ENCODE assay signal across 17 cellular contexts in the genomic region with DNA sequence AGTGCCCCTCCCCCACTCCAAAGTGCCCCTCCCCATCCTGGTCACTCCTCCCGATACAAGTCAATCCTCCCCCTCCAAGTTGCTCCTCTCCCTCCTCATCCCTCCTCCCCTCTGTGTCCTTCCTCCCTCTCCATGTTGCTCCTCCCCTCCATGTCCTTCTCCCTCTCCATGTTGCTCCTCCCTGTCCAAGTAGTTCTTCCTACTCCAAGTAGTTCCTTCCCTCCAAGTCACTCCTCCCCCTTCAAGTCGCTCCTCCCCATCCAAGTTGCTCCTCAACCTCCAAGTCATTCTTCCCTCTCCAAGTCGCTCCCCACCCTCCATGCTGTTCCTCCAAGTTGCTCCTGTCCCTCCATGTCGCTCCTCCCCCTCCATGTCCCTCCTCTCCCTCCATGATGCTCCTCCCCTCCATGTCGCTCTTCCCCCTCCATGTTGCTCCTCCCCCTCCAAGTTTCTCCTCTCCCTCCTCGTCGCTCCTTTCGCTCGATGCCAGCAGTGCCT. TPM values are rescaled to one million over a fixed set of nuclear protein-coding genes. Genes with fewer than 3 reads are reported as not detected.
A peak's percentile ranks its signal among the peaks of the same experiment; 100 is the strongest.
DNase-seq lines count a peak whose midpoint lies in the region; ATAC-seq and TF ChIP-seq lines count a peak whose summit lies in the region.
"Had no signal": no experiment of that assay in that cellular context is flagged by ENCODE, and none has a peak within 500 bp of the region (broad histone marks: within the 10 kb centered on the region; RNA-seq: fewer than 3 reads in every experiment).

No MANE protein-coding gene starts in this region.

- H3K36me3 ChIP-seq in CD4-positive, alpha-beta memory T cell (ENCODE audit: insufficient read depth, low read length): peaks cover 4% of the 10 kb centered on the region
- H3K36me3 ChIP-seq in Panc1 (ENCODE audit: control insufficient read depth, insufficient read depth, low read length): no peaks in the 10 kb centered on the region
- peaks cover 0 to 6% (median 0%) of the 10 kb centered on the region in 4 donors for H3K36me3 ChIP-seq in sigmoid colon
- H3K36me3 ChIP-seq: left lung had no signal

- 0 out of 2 replicates have a peak, but pooled peaks have one; percentile 37 for ATAC-seq in Panc1
- ATAC-seq in left ventricle myocardium superior: peak; percentile 75
- no peak for ATAC-seq in HG02885 (IDR thresholded peaks at IDR 0.05; ENCODE audit: poor library complexity, unreplicated experiment)
- ATAC-seq: left lung, natural killer cell had no signal

- no peaks in the 10 kb centered on the region for H3K9me3 ChIP-seq in CD4-positive, alpha-beta memory T cell (ENCODE audit: control insufficient read depth in 1 of 2, low read length in 2 of 2)
- no peaks in the 10 kb centered on the region for H3K9me3 ChIP-seq in Panc1 (ENCODE audit: control insufficient read depth, insufficient read depth, low read depth, low read length)
- no peaks in the 10 kb centered on the region for H3K9me3 ChIP-seq in sigmoid colon
- H3K9me3 ChIP-seq: left lung, SJSA1 had no signal

- no peak for TF ChIP-seq CTCF in Panc1 (IDR thresholded peaks at IDR 0.05)
- TF ChIP-seq CTCF in sigmoid colon (IDR thresholded peaks at IDR 0.05): no peak

- no peaks in the 10 kb centered on the region for H3K4me1 Mint-ChIP-seq in CD4-positive, alpha-beta memory T cell
- H3K4me1 Mint-ChIP-seq: natural killer cell had no signal

- H3K27me3 Mint-ChIP-seq in CD4-positive, alpha-beta memory T cell: no peaks in the 10 kb centered on the region

- no TSS peak for BruUV-seq in Panc1 (replicated peaks; lab: Mats Ljungman, UMichigan)

- no peaks in the 10 kb centered on the region for H3K9me3 Mint-ChIP-seq in CD4-positive, alpha-beta memory T cell
- H3K9me3 Mint-ChIP-seq: natural killer cell had no signal

- no peak overlapping the region for H3K4me3 Mint-ChIP-seq in CD4-positive, alpha-beta memory T cell
- H3K4me3 Mint-ChIP-seq: natural killer cell had no signal

- no peak for TF ChIP-seq EP300 in sigmoid colon (IDR thresholded peaks at IDR 0.05)

- peak overlapping the region in 5 of 7 donors; percentile 12 to 63 (median 52) for H3K27ac Mint-ChIP-seq in CD4-positive, alpha-beta memory T cell
- H3K27ac Mint-ChIP-seq: natural killer cell had no signal

- intact Hi-C loops in CD4-positive, alpha-beta memory T cell (cut with micrococcal nuclease): no loop called here
- intact Hi-C loops in Panc1 (cut with micrococcal nuclease; ENCODE audit: unreplicated experiment): no loop called here
- intact Hi-C loops in left ventricle myocardium superior (cut with micrococcal nuclease): no loop called here
- intact Hi-C loops in sigmoid colon (cut with DNase I): loop anchor here (10.0 kb wide), 1 partner anchor 320 kb away; no protein-coding TSS in a partner anchor

- no peak for DNase-seq in CD4-positive, alpha-beta memory T cell
- DNase-seq in Panc1 (ENCODE audit: low read depth, low spot score) (no peak), left ventricle myocardium superior (peak; percentile 39), sigmoid colon (peak; percentile 76), NCI-H2081 treated with DMSO at 0.1 percent for 48 hours (lab: John Stamatoyannopoulos, UW) (no peak), NCI-H1105 treated with DMSO at 0.1 percent for 48 hours (lab: John Stamatoyannopoulos, UW) (no peak), kidney glomerular epithelial cell (lab: John Stamatoyannopoulos, UW) (no peak)
- DNase-seq: cortex of kidney, EL, erythroblast, left lung, natural killer cell, NCI-H146, retina had no signal

- H3K36me3 Mint-ChIP-seq in CD4-positive, alpha-beta memory T cell: peaks cover 0 to 27% of the 10 kb centered on the region in 2 donors
- H3K36me3 Mint-ChIP-seq: natural killer cell had no signal

- H3K27me3 ChIP-seq in CD4-positive, alpha-beta memory T cell (ENCODE audit: insufficient read depth, low read length): no peaks in the 10 kb centered on the region
- no peaks in the 10 kb centered on the region for H3K27me3 ChIP-seq in Panc1 (ENCODE audit: control insufficient read depth, insufficient read depth, low read length)
- H3K27me3 ChIP-seq in sigmoid colon: no peaks in the 10 kb centered on the region
- H3K27me3 ChIP-seq: left lung, SJSA1 had no signal

- no peak overlapping the region for H3K27ac ChIP-seq in CD4-positive, alpha-beta memory T cell (ENCODE audit: low read depth, low read length)
- H3K27ac ChIP-seq in Panc1 (ENCODE audit: low read length) (no peak overlapping the region), sigmoid colon (no peak overlapping the region)
- H3K27ac ChIP-seq: HL-60, left lung, SJSA1 had no signal

- CTCF ChIA-PET in CD4-positive, alpha-beta memory T cell (lab: Charles Lee; ENCODE audit: partially characterized antibody): interaction anchor here (1.2 kb wide), 1 partner anchor 10 kb away, joined by 4 read pairs; no protein-coding TSS in a partner anchor
- CTCF ChIA-PET in Panc1 (lab: Charles Lee): no interaction called here

- H3K4me1 ChIP-seq in CD4-positive, alpha-beta memory T cell (ENCODE audit: insufficient read depth, low read length): no peaks in the 10 kb centered on the region
- H3K4me1 ChIP-seq in Panc1 (ENCODE audit: control insufficient read depth, insufficient read depth, low read length) (no peaks in the 10 kb centered on the region), sigmoid colon (no peaks in the 10 kb centered on the region)
- H3K4me1 ChIP-seq: SJSA1 had no signal

- in situ Hi-C loops in Panc1 (cut with HindIII; ENCODE audit: low pct_unique_long_range_greater_than_20kb, low sequenced_read_pairs): no loop called here

- 83 to 88% methylated on average over 9 of the region's 9 CpGs for WGBS in sigmoid colon, 2 donors

- POLR2A ChIA-PET in CD4-positive, alpha-beta memory T cell (lab: Charles Lee; ENCODE audit: partially characterized antibody): interaction anchor here (2.8 kb wide), 1 partner anchor 9 kb away, joined by 11 read pairs; the partner anchor contains the start of gene WBP1L
- POLR2A ChIA-PET in Panc1 (lab: Charles Lee): no interaction called here

- H3K4me3 ChIP-seq in CD4-positive, alpha-beta memory T cell (ENCODE audit: low read length in 2 of 2): no peak overlapping the region
- H3K4me3 ChIP-seq in Panc1 (ENCODE audit: low read depth in 2 of 2, low read length in 2 of 2) (no peak overlapping the region), sigmoid colon (no peak overlapping the region)
- H3K4me3 ChIP-seq: left lung, SJSA1 had no signal

- no peak for TF ChIP-seq POLR2A in sigmoid colon (IDR thresholded peaks at IDR 0.05)

RNA-seq across cellular contexts. Expression of gene WBP1L, which starts 8.6 kb away (rescaled TPM):
- total RNA-seq in CD4-positive, alpha-beta memory T cell: 10 to 100 TPM; 39.3 to 41.1 TPM
- 10 to 100 TPM; 25.7 to 34.3 TPM for polyA plus RNA-seq in CD4-positive, alpha-beta memory T cell
- total RNA-seq in Panc1 (2021; ENCODE audit: unreplicated experiment) (91.3 TPM), left ventricle myocardium superior (22.4 TPM), sigmoid colon (100 to 1,000 TPM in 2 of 4 donors, 10 to 100 TPM in 2; 83.8 to 148 (median 115) TPM)
- 99.5 TPM for polyA plus RNA-seq in Panc1 (2012; ENCODE audit: insufficient read length)
- 10 to 100 TPM; 22.9 to 39.3 (median 25.8) TPM for polyA plus RNA-seq in sigmoid colon

RNA-seq across cellular contexts. Expression of gene SFXN2, which starts 20.7 kb away (rescaled TPM):
- total RNA-seq in CD4-positive, alpha-beta memory T cell: 10 to 100 TPM; 20.2 to 21.7 TPM
- polyA plus RNA-seq in CD4-positive, alpha-beta memory T cell: 10 to 100 TPM in 1 of 2 donors, 1 to 10 TPM in 1; 9.5 to 11.4 TPM
- total RNA-seq in Panc1 (2021; ENCODE audit: unreplicated experiment) (11.6 TPM), left ventricle myocardium superior (1.5 TPM), sigmoid colon (1 to 10 TPM in 2 of 4 donors, under 1 TPM in 2; 0.66 to 6.1 (median 1.5) TPM)
- 4.0 TPM for polyA plus RNA-seq in Panc1 (2012; ENCODE audit: insufficient read length)
- polyA plus RNA-seq in sigmoid colon: 10 to 100 TPM in 1 of 3 donors, 1 to 10 TPM in 2; 2.4 to 11.6 (median 3.0) TPM

RNA-seq across cellular contexts. Expression of gene ARL3, which starts 20.9 kb away (rescaled TPM):
- 1 to 10 TPM; 3.7 to 4.0 TPM for total RNA-seq in CD4-positive, alpha-beta memory T cell
- 1 to 10 TPM; 5.8 to 7.3 TPM for polyA plus RNA-seq in CD4-positive, alpha-beta memory T cell
- 20.7 TPM for total RNA-seq in Panc1 (2021; ENCODE audit: unreplicated experiment)
- polyA plus RNA-seq in Panc1 (2012; ENCODE audit: insufficient read length): 19.3 TPM
- total RNA-seq in left ventricle myocardium superior: 13.6 TPM
- total RNA-seq in sigmoid colon: 10 to 100 TPM in 2 of 4 donors, 1 to 10 TPM in 2; 7.3 to 12.0 (median 9.3) TPM
- polyA plus RNA-seq in sigmoid colon: 1 to 10 TPM; 4.6 to 8.4 (median 5.4) TPM

Comparison
In these comparisons a context has a peak if more than half of its experiments do, and no peak if none do; other contexts are left out.
1. DNase-seq: peak in left ventricle myocardium superior (single experiment) and sigmoid colon (single experiment); none in CD4-positive, alpha-beta memory T cell (0 of 5), Panc1 (single experiment), NCI-H2081 treated with DMSO at 0.1 percent for 48 hours (single experiment), NCI-H1105 treated with DMSO at 0.1 percent for 48 hours (single experiment) and kidney glomerular epithelial cell (single experiment).